Comparison of ENCODE assay signal across 8 cellular contexts in the genomic region with DNA sequence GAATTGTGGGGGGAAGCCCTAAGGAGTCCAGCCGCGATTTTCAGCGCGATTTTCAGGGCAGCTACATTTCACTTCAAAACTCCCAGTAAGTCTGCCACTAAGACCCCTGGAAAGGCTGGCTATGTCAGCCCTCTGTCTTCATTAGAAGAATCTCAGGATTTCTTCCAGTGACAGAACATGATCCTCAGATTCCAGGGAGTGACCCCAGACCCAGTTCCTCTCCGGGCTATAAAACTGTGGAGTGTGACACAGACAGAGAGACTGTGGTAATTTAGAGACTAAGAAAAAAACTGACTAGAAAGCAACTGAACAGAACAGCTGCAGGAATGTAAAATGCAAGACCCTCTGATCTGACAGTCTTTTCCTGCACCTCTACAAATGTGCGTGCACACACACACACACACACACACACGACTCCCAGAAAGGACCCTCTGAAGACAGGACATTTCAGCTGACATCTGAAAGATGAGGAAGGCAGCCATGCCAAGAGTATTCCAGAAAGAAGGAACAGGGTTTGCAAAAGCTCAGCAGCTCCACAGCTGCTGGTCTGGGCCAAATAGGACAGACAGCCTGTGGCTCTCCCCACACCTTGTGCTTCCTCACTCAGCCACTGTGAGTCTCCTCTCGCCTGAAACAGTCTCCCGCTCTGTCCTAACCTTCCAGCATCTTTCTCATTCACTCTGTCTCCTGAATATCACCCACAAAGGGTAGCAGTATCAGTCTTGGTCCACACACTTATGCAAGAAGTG.
DNase-seq lines count a peak whose midpoint lies in the region; ATAC-seq and TF ChIP-seq lines count a peak whose summit lies in the region.

No MANE protein-coding gene starts in this region.

- peak; percentile 7 for ATAC-seq in activated CD4-positive, alpha-beta T cell treated with anti-CD3 and anti-CD28 coated beads for 36 hours
- peak; percentile 82 for ATAC-seq in sciatic nerve

- CTCF ChIA-PET in activated CD4-positive, alpha-beta T cell treated with anti-CD3 and anti-CD28 coated beads for 36 hours (lab: Charles Lee), result interaction anchor here (1.0 to 2.9 kb wide), 8 partner anchors 13 to 185 kb away, joined by 3 to 8 read pairs (median 5); no protein-coding TSS in a partner anchor

- no peak overlapping the region for H3K4me3 Mint-ChIP-seq in activated CD4-positive, alpha-beta T cell treated with anti-CD3 and anti-CD28 coated beads for 36 hours

- no peak for TF ChIP-seq POLR2A in Peyer's patch (IDR thresholded peaks at IDR 0.05)

- intact Hi-C loops in activated CD4-positive, alpha-beta T cell treated with anti-CD3 and anti-CD28 coated beads for 36 hours (cut with DNase I, micrococcal nuclease), result no loop called here
- intact Hi-C loops in sciatic nerve (cut with DNase I), result no loop called here

- no peaks in the 10 kb centered on the region for H3K9me3 ChIP-seq in Peyer's patch

- H3K27me3 Mint-ChIP-seq in activated CD4-positive, alpha-beta T cell treated with anti-CD3 and anti-CD28 coated beads for 36 hours, result no peaks in the 10 kb centered on the region

- H3K36me3 ChIP-seq in Peyer's patch, result no peaks in the 10 kb centered on the region

- peaks cover 0 to 32% (median 10%) of the 10 kb centered on the region in 4 donors for H3K4me1 ChIP-seq in Peyer's patch

- peaks cover 70% of the 10 kb centered on the region for H3K4me1 Mint-ChIP-seq in activated CD4-positive, alpha-beta T cell treated with anti-CD3 and anti-CD28 coated beads for 36 hours

- TF ChIP-seq CTCF in Peyer's patch (IDR thresholded peaks at IDR 0.05) (peak in 2 of 6 experiments; percentile 7 to 12), fibroblast of villous mesenchyme (IDR thresholded peaks at IDR 0.05; ENCODE audit: insufficient read depth, low read depth, low read length) (peak; percentile 41)

- DNase-seq in activated CD4-positive, alpha-beta T cell treated with anti-CD3 and anti-CD28 coated beads for 36 hours, result no peak
- DNase-seq in activated CD4-positive, alpha-beta T cell treated with anti-CD3 and anti-CD28 coated beads for 1 hour, result no peak
- DNase-seq in Peyer's patch (no peak), fibroblast of villous mesenchyme (ENCODE audit: low read depth) (peak; percentile 38), sciatic nerve (ENCODE audit: low spot score) (no peak), COLO668 (lab: John Stamatoyannopoulos, UW; ENCODE audit: unreplicated experiment) (no peak)
- no peak for DNase-seq in stimulated activated CD4-positive, alpha-beta T cell treated with anti-CD3 and anti-CD28 coated beads, Interleukin-12 subunit alpha, Interleukin-12 subunit beta, amount 100 ng/mL, for 4 hours
- no peak for DNase-seq in activated effector memory CD4-positive, alpha-beta T cell treated with Interleukin-2 at 50 U/mL for 16 hours

- H3K9me3 Mint-ChIP-seq in activated CD4-positive, alpha-beta T cell treated with anti-CD3 and anti-CD28 coated beads for 36 hours (ENCODE audit: low read depth), result no peaks in the 10 kb centered on the region

- H3K27me3 ChIP-seq in Peyer's patch, result no peaks in the 10 kb centered on the region

- H3K4me3 ChIP-seq in Peyer's patch (no peak overlapping the region), fibroblast of villous mesenchyme (ENCODE audit: low read depth, low read length) (no peak overlapping the region)

- peaks cover 3% of the 10 kb centered on the region for H3K36me3 Mint-ChIP-seq in activated CD4-positive, alpha-beta T cell treated with anti-CD3 and anti-CD28 coated beads for 36 hours (ENCODE audit: low read depth)

- peak overlapping the region; percentile 43 to 82 (median 60) for H3K27ac ChIP-seq in Peyer's patch

- H3K27ac Mint-ChIP-seq in activated CD4-positive, alpha-beta T cell treated with anti-CD3 and anti-CD28 coated beads for 36 hours, result peak overlapping the region; percentile 87

- POLR2A ChIA-PET in activated CD4-positive, alpha-beta T cell treated with anti-CD3 and anti-CD28 coated beads for 36 hours (lab: Charles Lee), result interaction anchor here (1.2 to 1.8 kb wide), 2 partner anchors 18 to 34 kb away, joined by 5 to 7 read pairs; no protein-coding TSS in a partner anchor
